In genomic region chr5:179185256-179186091, GRCh38 we compare ENCODE assay signal across 21 cellular contexts.
"Had no signal": no experiment of that assay in that cellular context is flagged by ENCODE, and none has a peak within 500 bp of the region (broad histone marks: within the 10 kb centered on the region; RNA-seq: fewer than 3 reads in every experiment).

No MANE protein-coding gene starts in this region.

- H3K27me3 Mint-ChIP-seq: progenitor cell of endocrine pancreas had no signal

- H3K27me3 ChIP-seq: esophagus muscularis mucosa had no signal

- H3K4me3 ChIP-seq: coronary artery, esophagus muscularis mucosa, stomach had no signal

- H3K4me3 Mint-ChIP-seq: activated B cell treated with CpG ODN at 0.5 μM for 24 hours; activated CD4-positive, alpha-beta T cell treated with anti-CD3 and anti-CD28 coated beads, Interleukin-2, amount 10 ng/mL, durations not matched to agents 24 days and 14 days; activated CD8-positive, alpha-beta T cell treated with anti-CD3 and anti-CD28 coated beads for 36 hours; activated naive CD8-positive, alpha-beta T cell treated with anti-CD3 and anti-CD28 coated beads for 36 hours; activated T-helper 17 cell treated with anti-CD3 and anti-CD28 coated beads, Interleukin-2, amount 50 U/mL, for 72 hours; nephron; T-helper 2 cell treated with Interferon-gamma antibody and Interleukin-4, amounts not matched to agents 5 μg/mL and 100 μg/mL, for 36 hours had no signal

- H3K36me3 Mint-ChIP-seq: activated naive CD8-positive, alpha-beta T cell treated with anti-CD3 and anti-CD28 coated beads for 36 hours had no signal

- H3K36me3 ChIP-seq: esophagus muscularis mucosa had no signal

- H3K9me3 ChIP-seq: esophagus muscularis mucosa, stomach had no signal

- H3K27ac Mint-ChIP-seq: activated B cell treated with CpG ODN at 0.5 μM for 24 hours; activated CD4-positive, alpha-beta T cell treated with anti-CD3 and anti-CD28 coated beads, Interleukin-2, amount 10 ng/mL, durations not matched to agents 24 days and 14 days; activated CD8-positive, alpha-beta T cell treated with anti-CD3 and anti-CD28 coated beads for 36 hours; activated naive CD8-positive, alpha-beta T cell treated with anti-CD3 and anti-CD28 coated beads for 36 hours; activated T-helper 17 cell treated with anti-CD3 and anti-CD28 coated beads, Interleukin-2, amount 50 U/mL, for 72 hours; progenitor cell of endocrine pancreas; T-helper 2 cell treated with Interferon-gamma antibody and Interleukin-4, amounts not matched to agents 5 μg/mL and 100 μg/mL, for 36 hours had no signal

- H3K27ac ChIP-seq: coronary artery, esophagus muscularis mucosa, stomach had no signal

- ATAC-seq: activated CD8-positive, alpha-beta T cell treated with anti-CD3 and anti-CD28 coated beads for 36 hours; activated T-helper 17 cell treated with anti-CD3 and anti-CD28 coated beads, Interleukin-2, amount 50 U/mL, for 72 hours; left colon; right cardiac atrium had no signal

- H3K4me1 Mint-ChIP-seq: activated B cell treated with CpG ODN at 0.5 μM for 24 hours; activated CD4-positive, alpha-beta T cell treated with anti-CD3 and anti-CD28 coated beads, Interleukin-2, amount 10 ng/mL, durations not matched to agents 24 days and 14 days; activated T-helper 17 cell treated with anti-CD3 and anti-CD28 coated beads, Interleukin-2, amount 50 U/mL, for 72 hours had no signal

- H3K9me3 Mint-ChIP-seq: activated B cell treated with CpG ODN at 0.5 μM for 24 hours; activated CD4-positive, alpha-beta T cell treated with anti-CD3 and anti-CD28 coated beads, Interleukin-2, amount 10 ng/mL, durations not matched to agents 24 days and 14 days; activated CD8-positive, alpha-beta T cell treated with anti-CD3 and anti-CD28 coated beads for 36 hours; activated naive CD8-positive, alpha-beta T cell treated with anti-CD3 and anti-CD28 coated beads for 36 hours; activated T-helper 17 cell treated with anti-CD3 and anti-CD28 coated beads, Interleukin-2, amount 50 U/mL, for 72 hours; T-helper 2 cell treated with Interferon-gamma antibody and Interleukin-4, amounts not matched to agents 5 μg/mL and 100 μg/mL, for 36 hours had no signal

- H3K4me1 ChIP-seq: esophagus muscularis mucosa, stomach had no signal

- DNase-seq: activated B cell treated with CpG ODN at 0.5 μM for 24 hours; activated CD4-positive, alpha-beta T cell treated with anti-CD3 and anti-CD28 coated beads, Interleukin-2, amount 10 ng/mL, durations not matched to agents 24 days and 14 days; activated CD8-positive, alpha-beta T cell treated with anti-CD3 and anti-CD28 coated beads for 36 hours; activated naive CD4-positive, alpha-beta T cell; activated naive CD8-positive, alpha-beta T cell treated with anti-CD3 and anti-CD28 coated beads for 36 hours; activated T-cell treated with anti-CD3 and anti-CD28 coated beads, Interleukin-2, amount 50 U/mL, for 1 hour; amniotic stem cell; central memory CD4-positive, alpha-beta T cell; left colon; midbrain; small intestine; stimulated activated CD4-positive, alpha-beta T cell treated with anti-CD3 and anti-CD28 coated beads, Interleukin-4, amount 100 ng/mL, for 1 hour; stomach; trophoblast cell had no signal
